21 cellular contexts compared by ENCODE assay signal in genomic region chr20:49660912-49661311, GRCh38. TPM values are rescaled to one million over a fixed set of nuclear protein-coding genes. Genes with fewer than 3 reads are reported as not detected.
DNase-seq lines count a peak whose midpoint lies in the region; ATAC-seq and TF ChIP-seq lines count a peak whose summit lies in the region.
"Had no signal": no experiment of that assay in that cellular context is flagged by ENCODE, and none has a peak within 500 bp of the region (broad histone marks: within the 10 kb centered on the region; RNA-seq: fewer than 3 reads in every experiment).

No MANE protein-coding gene starts in this region.

- intact Hi-C loops in ovary (cut with DNase I): no loop called here

- TF ChIP-seq EP300 in ovary (IDR thresholded peaks at IDR 0.05): no peak

- DNase-seq in NCI-H1417 (lab: John Stamatoyannopoulos, UW) (peak in 2 of 3 experiments; percentile 30 to 42), NCI-H1417 treated with DMSO at 0.1 percent for 48 hours (lab: John Stamatoyannopoulos, UW) (no peak), DMS79 (lab: John Stamatoyannopoulos, UW) (peak; percentile 17), NCI-H345 treated with DMSO at 0.1 percent for 48 hours (lab: John Stamatoyannopoulos, UW; ENCODE audit: unreplicated experiment) (peak; percentile 14), C1 segment of cervical spinal cord (lab: John Stamatoyannopoulos, UW) (no peak), ovary (no peak)
- DNase-seq: 8988T; Caco-2; CD4-positive, CD25-positive, alpha-beta regulatory T cell; DMS53; MV-4-11; NCI-H1930; NCI-H524 treated with DMSO at 0.1 percent for 48 hours; Peyer's patch had no signal

- 91 to 93% (median 92%) methylated on average over 5 of the region's 5 CpGs for WGBS in ovary, 3 donors

- peaks cover 97% of the 10 kb centered on the region in 2 experiments for H3K4me1 ChIP-seq in neutrophil (ENCODE audit: control insufficient read depth in 1 of 2, insufficient read depth in 1 of 2, low read depth in 1 of 2, low read length in 1 of 2)
- H3K4me1 ChIP-seq in ovary (ENCODE audit: insufficient read depth): peaks cover 5% of the 10 kb centered on the region
- H3K4me1 ChIP-seq: SJSA1 had no signal

- TF ChIP-seq CTCF in neutrophil (IDR thresholded peaks at IDR 0.05) (no peak), ovary (IDR thresholded peaks at IDR 0.05) (no peak)

- H3K27ac ChIP-seq in neutrophil (peak overlapping the region; percentile 85), ovary (no peak overlapping the region)
- H3K27ac ChIP-seq: KMS-11, Peyer's patch, SJSA1 had no signal

- no peak for TF ChIP-seq POLR2A in ovary (IDR thresholded peaks at IDR 0.05)

- no peaks in the 10 kb centered on the region for H3K9me3 ChIP-seq in neutrophil
- H3K9me3 ChIP-seq in ovary: no peaks in the 10 kb centered on the region
- H3K9me3 ChIP-seq: Caco-2, Peyer's patch, SJSA1 had no signal

- H3K27me3 ChIP-seq in neutrophil (no peaks in the 10 kb centered on the region), ovary (no peaks in the 10 kb centered on the region)
- H3K27me3 ChIP-seq: Peyer's patch, SJSA1 had no signal

- H3K36me3 ChIP-seq in neutrophil: peaks cover 3% of the 10 kb centered on the region
- H3K36me3 ChIP-seq in ovary: no peaks in the 10 kb centered on the region

- no peak for ATAC-seq in HG03354 (IDR thresholded peaks at IDR 0.05; ENCODE audit: poor library complexity, severe bottlenecking, unreplicated experiment)
- ATAC-seq: GM23338, HCT116, T-cell had no signal

- no peak overlapping the region for H3K4me3 ChIP-seq in neutrophil (ENCODE audit: low read depth in 1 of 2, low read length in 1 of 2)
- H3K4me3 ChIP-seq in ovary: no peak overlapping the region
- H3K4me3 ChIP-seq: GM23338, Peyer's patch, SJSA1 had no signal

RNA-seq across cellular contexts. Expression of gene B4GALT5, which starts 52.8 kb away (rescaled TPM):
- total RNA-seq in ovary: 10 to 100 TPM; 19.0 to 53.6 (median 37.7) TPM
- polyA plus RNA-seq in ovary: 10 to 100 TPM; 22.2 to 50.9 TPM

Comparison
In these comparisons a context has a peak if more than half of its experiments do, and no peak if none do; other contexts are left out.
1. DNase-seq: peak in NCI-H1417 (2 of 3), DMS79 (single experiment) and NCI-H345 treated with DMSO at 0.1 percent for 48 hours (single experiment); none in NCI-H1417 treated with DMSO at 0.1 percent for 48 hours (single experiment), C1 segment of cervical spinal cord (0 of 14) and ovary (0 of 5).